Comparison of ENCODE assay signal across 20 cellular contexts in genomic region chr10:3737811-3738311, GRCh38.
"Had no signal": no experiment of that assay in that cellular context is flagged by ENCODE, and none has a peak within 500 bp of the region (broad histone marks: within the 10 kb centered on the region; RNA-seq: fewer than 3 reads in every experiment).

No MANE protein-coding gene starts in this region.

- DNase-seq: activated CD4-positive, alpha-beta T cell treated with anti-CD3 and anti-CD28 coated beads, Interleukin-2, amount 50 U/mL, for 4 hours; activated naive CD4-positive, alpha-beta T cell; activated naive CD8-positive, alpha-beta T cell treated with anti-CD3 and anti-CD28 coated beads, Interleukin-2, amount 10 ng/mL, durations not matched to agents 7 days and 5 days; activated T-cell treated with anti-CD3 and anti-CD28 coated beads for 4 hours; amygdala; dermis blood vessel endothelial cell; effector memory CD8-positive, alpha-beta T cell; head of caudate nucleus; kidney; left lung; ovary; right lobe of liver; small intestine; stimulated activated CD4-positive, alpha-beta T cell treated with anti-CD3 and anti-CD28 coated beads, Interleukin-15, amount 100 ng/mL, for 24 hours; stimulated activated CD4-positive, alpha-beta T cell treated with anti-CD3 and anti-CD28 coated beads, Interleukin-4, amount 100 ng/mL, for 1 hour; testis; upper lobe of left lung; WERI-Rb-1 had no signal

- H3K4me1 ChIP-seq: neural progenitor cell, right lobe of liver, testis, upper lobe of left lung had no signal

- H3K4me3 ChIP-seq: left lung, neural progenitor cell, ovary, right lobe of liver, testis, upper lobe of left lung had no signal

- H3K27me3 ChIP-seq: left lung, neural progenitor cell, ovary, right lobe of liver, testis, upper lobe of left lung had no signal

- H3K36me3 ChIP-seq: left lung, neural progenitor cell, ovary, right lobe of liver, upper lobe of left lung, WERI-Rb-1 had no signal

- H3K27ac ChIP-seq: left lung, neural progenitor cell, ovary, right lobe of liver, testis, upper lobe of left lung, WERI-Rb-1 had no signal

- H3K9me3 ChIP-seq: left lung, ovary, right lobe of liver, testis, upper lobe of left lung had no signal

- ATAC-seq: activated T-helper 17 cell treated with anti-CD3 and anti-CD28 coated beads, Interleukin-2, amount 50 U/mL, for 72 hours; effector memory CD8-positive, alpha-beta T cell; left lung; right lobe of liver had no signal
